19 cellular contexts compared by ENCODE assay signal in the genomic region with DNA sequence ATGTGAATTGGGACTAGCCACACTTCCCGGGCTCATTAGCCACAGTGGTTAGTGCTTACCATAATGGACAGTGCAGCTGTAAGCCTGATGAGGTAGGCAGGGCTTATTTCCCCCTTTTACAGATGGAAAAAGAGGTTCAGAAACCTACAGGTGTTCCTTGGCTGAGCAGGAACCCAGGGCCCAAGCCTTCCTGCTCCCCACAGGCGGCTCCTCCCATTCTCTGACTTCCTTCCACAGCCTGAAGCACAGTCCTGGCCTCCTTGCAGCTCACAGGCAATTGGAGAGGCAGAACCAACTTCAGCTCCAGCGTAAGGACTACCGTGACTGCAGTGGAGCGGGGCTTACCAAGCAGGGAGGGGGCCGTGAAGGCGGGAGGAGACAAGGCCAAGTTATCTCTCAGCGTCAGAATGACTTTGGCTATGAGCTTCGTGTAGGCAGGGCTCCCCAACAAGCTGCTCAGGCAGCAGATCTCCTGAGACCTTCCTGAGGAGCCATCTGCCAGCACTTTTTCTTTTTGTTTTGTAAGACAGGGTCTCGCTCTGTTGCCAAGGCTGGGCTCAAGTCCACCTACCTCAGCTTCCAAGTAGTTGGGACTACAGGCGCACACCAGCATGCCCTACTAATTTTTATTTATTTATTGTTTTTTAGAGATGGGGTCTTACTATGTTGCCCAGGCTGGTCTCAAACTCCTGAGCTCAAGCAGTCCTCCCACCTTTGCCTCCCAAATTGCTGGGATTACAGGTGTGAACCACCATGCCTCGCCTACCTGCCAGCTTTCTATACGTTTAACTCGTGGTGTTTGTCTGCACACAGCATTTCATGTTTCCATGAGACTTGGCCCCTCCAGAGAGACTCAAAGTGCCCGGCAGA. TPM values are rescaled to one million over a fixed set of nuclear protein-coding genes. Genes with fewer than 3 reads are reported as not detected.
DNase-seq lines count a peak whose midpoint lies in the region; ATAC-seq and TF ChIP-seq lines count a peak whose summit lies in the region.
"Had no signal": no experiment of that assay in that cellular context is flagged by ENCODE, and none has a peak within 500 bp of the region (broad histone marks: within the 10 kb centered on the region; RNA-seq: fewer than 3 reads in every experiment).

No MANE protein-coding gene starts in this region.

- H2BK15ac ChIP-seq in mesendoderm (replicated peaks; ENCODE audit: low read depth), result no peak overlapping the region

- H3K9me2 ChIP-seq in PC-3 (replicated peaks; ENCODE audit: low read length), result no peaks in the 10 kb centered on the region

- no CpG with 5 or more reads among the region's 15 CpGs for WGBS in mesendoderm (ENCODE audit: extremely low coverage, insufficient coverage, low lambda C conversion rate)

- H3K36me3 ChIP-seq in GM06990 (ENCODE audit: control insufficient read depth, insufficient read depth, low read length) (no peaks in the 10 kb centered on the region), mesendoderm (ENCODE audit: control insufficient read depth, insufficient read depth, low read length) (no peaks in the 10 kb centered on the region), PC-3 (ENCODE audit: low read depth, low read length) (no peaks in the 10 kb centered on the region)
- H3K36me3 ChIP-seq: left ventricle myocardium inferior, thoracic aorta had no signal

- H3K9ac ChIP-seq in mesendoderm (ENCODE audit: low read length) (no peak overlapping the region), PC-3 (ENCODE audit: low read length) (no peak overlapping the region)
- H3K9ac ChIP-seq: KMS-11 had no signal

- BruUV-seq in PC-3 (replicated peaks; lab: Mats Ljungman, UMichigan), result no TSS peak

- H4K8ac ChIP-seq in mesendoderm (ENCODE audit: low read depth, low read length), result no peak overlapping the region

- H3K27ac ChIP-seq in mesendoderm (ENCODE audit: low read depth, low read length), result no peak overlapping the region
- no peak overlapping the region for H3K27ac ChIP-seq in PC-3 (ENCODE audit: low read length)
- H3K27ac ChIP-seq: KMS-11, left ventricle myocardium inferior, thoracic aorta had no signal

- no peaks in the 10 kb centered on the region for H3K79me1 ChIP-seq in mesendoderm (ENCODE audit: low read length)

- no peaks in the 10 kb centered on the region for H3K79me2 ChIP-seq in mesendoderm (ENCODE audit: control insufficient read depth, insufficient read depth, low read length)
- no peaks in the 10 kb centered on the region for H3K79me2 ChIP-seq in PC-3 (ENCODE audit: low read length)

- POLR2A ChIA-PET in PC-3 (lab: Charles Lee; ENCODE audit: unreplicated experiment), result interaction anchor here (0.5 to 0.7 kb wide), 2 partner anchors 28 to 41 kb away, joined by 3 read pairs; no protein-coding TSS in a partner anchor

- H3K56ac ChIP-seq in mesendoderm (ENCODE audit: low read length), result peak overlapping the region; percentile 44

- no peak overlapping the region for H4K5ac ChIP-seq in mesendoderm (ENCODE audit: low read length)

- H3K4me1 ChIP-seq in mesendoderm (ENCODE audit: control insufficient read depth, low read depth, low read length) (peaks cover 10% of the 10 kb centered on the region), PC-3 (ENCODE audit: insufficient read depth, low read length) (peaks cover 31% of the 10 kb centered on the region)

- TF ChIP-seq CTCF in GM06990 (IDR thresholded peaks at IDR 0.05; ENCODE audit: insufficient read depth, low read length, poor library complexity, severe bottlenecking) (no peak), PC-3 (conservative IDR thresholded peaks at IDR 0.05; ENCODE audit: low read depth, low read length) (no peak)

- H4K20me1 ChIP-seq in PC-3 (ENCODE audit: low read length), result no peaks in the 10 kb centered on the region

- CTCF ChIA-PET in PC-3 (lab: Charles Lee), result no interaction called here

- H3F3A ChIP-seq in PC-3 (ENCODE audit: low read length, unreplicated experiment), result no peaks in the 10 kb centered on the region

- no peak overlapping the region for H3K4ac ChIP-seq in mesendoderm (ENCODE audit: low read depth, low read length)

- peak; percentile 53 for DNase-seq in GM06990 (ENCODE audit: extremely low read depth, insufficient read length)
- DNase-seq in OCI-M2 (lab: John Stamatoyannopoulos, UW; ENCODE audit: unreplicated experiment), result peak; percentile 27
- no peak for DNase-seq in mesendoderm
- no peak for DNase-seq in midbrain (lab: John Stamatoyannopoulos, UW)
- DNase-seq in left colon, result no peak
- DNase-seq in PC-3, result no peak
- no peak for DNase-seq in kidney glomerular epithelial cell (lab: John Stamatoyannopoulos, UW)
- DNase-seq: activated naive CD4-positive, alpha-beta T cell; AML-193; dermis blood vessel endothelial cell; hypothalamus; left ventricle myocardium inferior; naive thymus-derived CD8-positive, alpha-beta T cell; NCI-H2029; NCI-H748 treated with DMSO at 0.1 percent for 48 hours had no signal

- intact Hi-C loops in left colon (cut with DNase I, micrococcal nuclease) (no loop called here), PC-3 (cut with micrococcal nuclease) (no loop called here)

- H2AFZ ChIP-seq in PC-3 (ENCODE audit: low read length), result no peak overlapping the region

- no peaks in the 10 kb centered on the region for H3K9me3 ChIP-seq in PC-3 (ENCODE audit: low read length)
- H3K9me3 ChIP-seq: left ventricle myocardium inferior, thoracic aorta had no signal

- no peak overlapping the region for H2BK5ac ChIP-seq in mesendoderm (ENCODE audit: low read length)

- no peak overlapping the region for H3K4me3 ChIP-seq in GM06990 (replicated peaks; ENCODE audit: low read depth, low read length)
- no peak overlapping the region for H3K4me3 ChIP-seq in mesendoderm (ENCODE audit: low read length)
- no peak overlapping the region for H3K4me3 ChIP-seq in PC-3 (ENCODE audit: low read length)
- H3K4me3 ChIP-seq: left ventricle myocardium inferior, thoracic aorta had no signal

- H2BK120ac ChIP-seq in mesendoderm (ENCODE audit: low read depth, low read length), result no peak overlapping the region

- no peak overlapping the region for H2AK5ac ChIP-seq in mesendoderm (ENCODE audit: low read length)

- H3K27me3 ChIP-seq in GM06990 (replicated peaks; ENCODE audit: control insufficient read depth, insufficient read depth, low read length), result no peaks in the 10 kb centered on the region
- H3K27me3 ChIP-seq in mesendoderm (ENCODE audit: insufficient read depth, low read length, poor library complexity), result no peaks in the 10 kb centered on the region
- no peaks in the 10 kb centered on the region for H3K27me3 ChIP-seq in PC-3 (ENCODE audit: low read length)

- no peak overlapping the region for H3K18ac ChIP-seq in mesendoderm (ENCODE audit: low read length)

- ATAC-seq in HG02870 (IDR thresholded peaks at IDR 0.05; ENCODE audit: unreplicated experiment) (peak; percentile 56), left colon (no peak), PC-3 (no peak)
- ATAC-seq: naive thymus-derived CD8-positive, alpha-beta T cell had no signal

- H3K23ac ChIP-seq in mesendoderm (ENCODE audit: low read length), result peak overlapping the region; percentile 15

- H3K4me2 ChIP-seq in mesendoderm (ENCODE audit: low read length), result no peak overlapping the region
- H3K4me2 ChIP-seq in PC-3 (ENCODE audit: low read length), result no peak overlapping the region
- H3K4me2 ChIP-seq: KMS-11 had no signal

RNA-seq across cellular contexts. Expression of a gene that starts 34.2 kb away (rescaled TPM):
- polyA plus RNA-seq in mesendoderm (2013, experiment 1 of 2), result not detected
- 3.1 TPM for polyA plus RNA-seq in mesendoderm (2013, experiment 2 of 2)
- total RNA-seq in left colon, result not detected
- 0.04 TPM in 1 of 2 replicates, not detected in the other for total RNA-seq in PC-3 (2014; rRNA removed)
- total RNA-seq: Daoy; dermis blood vessel endothelial cell; left ventricle myocardium inferior; naive thymus-derived CD8-positive, alpha-beta T cell; thoracic aorta had no signal
- polyA plus RNA-seq: naive thymus-derived CD8-positive, alpha-beta T cell had no signal

RNA-seq across cellular contexts. Expression of a gene that starts 40.8 kb away (rescaled TPM):
- 69.0 TPM for polyA plus RNA-seq in mesendoderm (2013, experiment 1 of 2)
- polyA plus RNA-seq in mesendoderm (2013, experiment 2 of 2), result 68.0 TPM
- total RNA-seq in left colon (100 to 1,000 TPM in 1 of 2 donors, 10 to 100 TPM in 1; 61.6 to 128 TPM), PC-3 (2014; rRNA removed) (209 and 257 TPM in 2 replicates)

Comparison
In these comparisons a context has a peak if more than half of its experiments do, and no peak if none do; other contexts are left out.
1. DNase-seq: peak in GM06990 (single experiment) and OCI-M2 (single experiment); none in mesendoderm (single experiment), midbrain (single experiment), left colon (0 of 2), PC-3 (single experiment) and kidney glomerular epithelial cell (single experiment).